Comparison of ENCODE assay signal across 25 cellular contexts in genomic region chr10:129462257-129462795, GRCh38.
"Had no signal": no experiment of that assay in that cellular context is flagged by ENCODE, and none has a peak within 500 bp of the region (broad histone marks: within the 10 kb centered on the region; RNA-seq: fewer than 3 reads in every experiment).

No MANE protein-coding gene starts in this region.

- H3K4me1 Mint-ChIP-seq: memory B cell, natural killer cell, neural crest cell had no signal

- H3K27me3 ChIP-seq: colonic mucosa, tibial nerve, vagina had no signal

- H3K9me3 Mint-ChIP-seq: memory B cell; natural killer cell; neural crest cell; stimulated activated naive B cell treated with anti-CD40 and anti-IgM and Interleukin-4, amounts not matched to agents 10 μg/mL and 1 μg/mL and 100 μg/mL, for 72 hours; stimulated activated naive CD8-positive, alpha-beta T cell treated with anti-CD3 and anti-CD28 coated beads, Interleukin-15, Interleukin-2, amounts not matched to agents 100 ng/mL and 50 ng/mL, for 24 hours had no signal

- H3K27ac ChIP-seq: colonic mucosa, esophagus squamous epithelium, heart right ventricle, prostate gland, skin epidermis, thoracic aorta, tibial nerve, vagina had no signal

- H3K4me3 ChIP-seq: colonic mucosa, esophagus squamous epithelium, heart right ventricle, lung, prostate gland, skin epidermis, thoracic aorta, tibial nerve, vagina had no signal

- H3K36me3 ChIP-seq: colonic mucosa, esophagus squamous epithelium, heart right ventricle, prostate gland, thoracic aorta, tibial nerve, vagina had no signal

- H3K9me3 ChIP-seq: colonic mucosa, esophagus squamous epithelium, heart right ventricle, prostate gland, thoracic aorta, tibial nerve, vagina had no signal

- DNase-seq: colonic mucosa; dermis blood vessel endothelial cell; effector memory CD4-positive, alpha-beta T cell; erythroblast; esophagus squamous epithelium; foreskin melanocyte; glutamatergic neuron; heart right ventricle; hippocampal formation; kidney glomerular epithelial cell; left colon; natural killer cell; right cardiac atrium; stimulated activated CD4-positive, alpha-beta T cell treated with anti-CD3 and anti-CD28 coated beads, Interleukin-15, amount 100 ng/mL, for 24 hours; stimulated activated CD4-positive, alpha-beta T cell treated with anti-CD3 and anti-CD28 coated beads, Interleukin-2, amount 100 ng/mL, for 48 hours; stimulated activated naive B cell treated with anti-CD40 and anti-IgM and Interleukin-4, amounts not matched to agents 10 μg/mL and 1 μg/mL and 100 μg/mL, for 72 hours had no signal

- H3K27ac Mint-ChIP-seq: memory B cell; natural killer cell; stimulated activated naive B cell treated with anti-CD40 and anti-IgM and Interleukin-4, amounts not matched to agents 10 μg/mL and 1 μg/mL and 100 μg/mL, for 72 hours; stimulated activated naive CD8-positive, alpha-beta T cell treated with anti-CD3 and anti-CD28 coated beads, Interleukin-15, Interleukin-2, amounts not matched to agents 100 ng/mL and 50 ng/mL, for 24 hours had no signal

- H3K36me3 Mint-ChIP-seq: memory B cell; natural killer cell; stimulated activated naive B cell treated with anti-CD40 and anti-IgM and Interleukin-4, amounts not matched to agents 10 μg/mL and 1 μg/mL and 100 μg/mL, for 72 hours had no signal

- H3K4me1 ChIP-seq: prostate gland had no signal

- ATAC-seq: heart right ventricle; left colon; natural killer cell; right cardiac atrium; stimulated activated naive B cell treated with anti-CD40 and anti-IgM and Interleukin-4, amounts not matched to agents 10 μg/mL and 1 μg/mL and 100 μg/mL, for 72 hours had no signal

- H3K4me3 Mint-ChIP-seq: memory B cell; natural killer cell; neural crest cell; stimulated activated naive B cell treated with anti-CD40 and anti-IgM and Interleukin-4, amounts not matched to agents 10 μg/mL and 1 μg/mL and 100 μg/mL, for 72 hours; stimulated activated naive CD8-positive, alpha-beta T cell treated with anti-CD3 and anti-CD28 coated beads, Interleukin-15, Interleukin-2, amounts not matched to agents 100 ng/mL and 50 ng/mL, for 24 hours had no signal
